In the genomic region with DNA sequence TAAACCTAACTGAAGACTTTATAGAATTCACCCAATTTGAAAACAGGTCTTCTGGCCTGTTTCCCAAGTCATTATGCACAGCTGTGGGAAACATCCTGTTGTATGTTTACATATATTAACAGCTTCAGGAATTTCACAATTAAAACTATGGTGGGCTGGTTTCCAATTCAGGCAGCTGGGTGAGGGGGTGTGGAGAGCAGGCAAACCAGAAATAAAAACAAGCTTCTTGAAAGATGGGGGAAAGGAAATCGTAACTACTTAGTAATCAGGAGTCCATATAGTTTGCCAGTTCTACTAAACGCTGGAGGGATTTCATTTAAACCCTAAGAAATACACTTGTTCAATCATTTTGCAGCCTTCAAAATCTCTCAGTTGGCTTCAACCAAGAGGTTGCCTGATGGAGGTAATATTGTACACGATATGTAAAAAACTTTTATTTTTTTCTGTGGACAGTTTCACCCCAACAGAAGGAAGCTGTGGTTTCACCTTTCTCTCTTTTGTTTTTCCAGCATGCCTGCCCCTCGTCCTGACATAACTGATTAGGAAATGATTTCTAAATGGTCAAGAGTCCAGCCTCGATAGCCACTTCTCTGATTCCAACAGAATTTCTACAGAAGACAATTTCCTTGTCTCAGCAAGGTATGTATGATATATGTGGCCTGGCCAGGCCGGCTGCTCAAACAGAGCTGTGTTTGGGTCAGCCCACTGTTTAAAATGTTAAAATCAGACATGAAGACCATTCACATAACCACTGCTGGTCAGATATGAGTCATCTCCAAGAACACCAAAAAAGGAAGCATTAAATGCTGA, we compare ENCODE assay signal across 8 cellular contexts. TPM values are rescaled to one million over a fixed set of nuclear protein-coding genes. Genes with fewer than 3 reads are reported as not detected.
DNase-seq lines count a peak whose midpoint lies in the region; ATAC-seq and TF ChIP-seq lines count a peak whose summit lies in the region.

No MANE protein-coding gene starts in this region.

- H3K4me3 ChIP-seq in gastroesophageal sphincter, result no peak overlapping the region
- peak overlapping the region in 1 of 5 donors; percentile 3 for H3K4me3 ChIP-seq in subcutaneous abdominal adipose tissue (ENCODE audit: low read depth in 1 of 5, low read length in 5 of 5)

- H3K27me3 Mint-ChIP-seq in activated T-cell treated with anti-CD3 and anti-CD28 coated beads, Interleukin-2, amount 50 U/mL, for 72 hours (ENCODE audit: low read depth), result no peaks in the 10 kb centered on the region

- no peak overlapping the region for H3K27ac Mint-ChIP-seq in activated T-cell treated with anti-CD3 and anti-CD28 coated beads, Interleukin-2, amount 50 U/mL, for 72 hours

- H3K36me3 Mint-ChIP-seq in activated T-cell treated with anti-CD3 and anti-CD28 coated beads, Interleukin-2, amount 50 U/mL, for 72 hours (ENCODE audit: insufficient read depth in 2 of 2), result no peaks in the 10 kb centered on the region

- peak; percentile 45 for DNase-seq in GM13977 (ENCODE audit: low spot score)
- peak; percentile 9 for DNase-seq in RKO (ENCODE audit: low spot score)
- no peak for DNase-seq in activated T-cell treated with anti-CD3 and anti-CD28 coated beads, Interleukin-2, amount 50 U/mL, for 72 hours
- no peak for DNase-seq in NCI-H2227 treated with DMSO at 0.1 percent for 48 hours (lab: John Stamatoyannopoulos, UW)
- DNase-seq in islet precursor cell, result no peak

- H3K9me3 ChIP-seq in gastroesophageal sphincter (no peaks in the 10 kb centered on the region), subcutaneous abdominal adipose tissue (ENCODE audit: control insufficient read depth in 5 of 5, low read length in 5 of 5) (no peaks in the 10 kb centered on the region)

- ATAC-seq in HG02884 (IDR thresholded peaks at IDR 0.05; ENCODE audit: unreplicated experiment) (peak; percentile 80), gastroesophageal sphincter (peak; percentile 44)
- no peak for ATAC-seq in activated T-cell treated with anti-CD3 and anti-CD28 coated beads, Interleukin-2, amount 50 U/mL, for 72 hours (replicated peaks in 1 of 2)

- H3K4me3 Mint-ChIP-seq in activated T-cell treated with anti-CD3 and anti-CD28 coated beads, Interleukin-2, amount 50 U/mL, for 72 hours, result no peak overlapping the region

- no peak for TF ChIP-seq POLR2A in gastroesophageal sphincter (IDR thresholded peaks at IDR 0.05)

- H3K9ac ChIP-seq in subcutaneous abdominal adipose tissue (ENCODE audit: low read length in 5 of 5), result peak overlapping the region in 1 of 5 donors; percentile 60

- H3K4me1 ChIP-seq in gastroesophageal sphincter (peaks cover 11 to 87% (median 26%) of the 10 kb centered on the region in 3 donors), subcutaneous abdominal adipose tissue (ENCODE audit: control insufficient read depth in 5 of 5, insufficient read depth in 5 of 5, low read length in 5 of 5) (peaks cover 4 to 57% (median 19%) of the 10 kb centered on the region in 5 donors)

- H3K9me3 Mint-ChIP-seq in activated T-cell treated with anti-CD3 and anti-CD28 coated beads, Interleukin-2, amount 50 U/mL, for 72 hours, result no peaks in the 10 kb centered on the region

- H3K4me1 Mint-ChIP-seq in activated T-cell treated with anti-CD3 and anti-CD28 coated beads, Interleukin-2, amount 50 U/mL, for 72 hours (ENCODE audit: low read depth), result peaks cover 14% of the 10 kb centered on the region

- H3K27ac ChIP-seq in gastroesophageal sphincter, result peak overlapping the region; percentile 70 to 81 (median 74)
- peak overlapping the region; percentile 71 for H3K27ac ChIP-seq in subcutaneous abdominal adipose tissue (ENCODE audit: low read depth, low read length)

- 2 to 6% methylated on average over 5 to 6 of the region's 6 CpGs for WGBS in gastroesophageal sphincter (ENCODE audit: low coverage in 1 of 2), 2 donors

- H3K27me3 ChIP-seq in gastroesophageal sphincter, result no peaks in the 10 kb centered on the region
- H3K27me3 ChIP-seq in subcutaneous abdominal adipose tissue (ENCODE audit: control insufficient read depth in 5 of 5, insufficient read depth in 4 of 5, low read length in 5 of 5), result no peaks in the 10 kb centered on the region

- in situ Hi-C loops in GM13977 (cut with MboI; ENCODE audit: low pct_unique_long_range_greater_than_20kb, low sequenced_read_pairs, unreplicated experiment), result no loop called here

- TF ChIP-seq CTCF in GM13977 (IDR thresholded peaks at IDR 0.05; ENCODE audit: extremely low read depth, insufficient read depth, missing control alignments) (no peak), gastroesophageal sphincter (IDR thresholded peaks at IDR 0.05) (no peak)

- no peak for TF ChIP-seq EP300 in gastroesophageal sphincter (IDR thresholded peaks at IDR 0.05)

- H3K36me3 ChIP-seq in gastroesophageal sphincter (no peaks in the 10 kb centered on the region), subcutaneous abdominal adipose tissue (ENCODE audit: control insufficient read depth in 5 of 5, insufficient read depth in 5 of 5, low read length in 5 of 5) (no peaks in the 10 kb centered on the region)

RNA-seq across cellular contexts. Expression of a gene that starts 22.6 kb away (rescaled TPM):
- total RNA-seq in gastroesophageal sphincter, result 10 to 100 TPM; 17.4 to 26.2 (median 23.4) TPM
- not detected for total RNA-seq in activated T-cell treated with anti-CD3 and anti-CD28 coated beads, Interleukin-2, amount 50 U/mL, for 72 hours

Comparison
In these comparisons a context has a peak if more than half of its experiments do, and no peak if none do; other contexts are left out.
1. DNase-seq: peak in GM13977 (single experiment) and RKO (single experiment); none in activated T-cell treated with anti-CD3 and anti-CD28 coated beads, Interleukin-2, amount 50 U/mL, for 72 hours (0 of 2), NCI-H2227 treated with DMSO at 0.1 percent for 48 hours (single experiment) and islet precursor cell (single experiment).
2. ATAC-seq: peak in HG02884 (single experiment) and gastroesophageal sphincter (single experiment); none in activated T-cell treated with anti-CD3 and anti-CD28 coated beads, Interleukin-2, amount 50 U/mL, for 72 hours (0 of 2).
3. RNA of a gene that starts 22.6 kb away (total RNA-seq): 17.4 to 26.2 TPM in gastroesophageal sphincter; not detected in activated T-cell treated with anti-CD3 and anti-CD28 coated beads, Interleukin-2, amount 50 U/mL, for 72 hours; every median in the first group is over 10 times any median in the second.